8 cellular contexts compared by ENCODE assay signal in genomic region chr3:183253961-183254815, GRCh38. TPM values are rescaled to one million over a fixed set of nuclear protein-coding genes. Genes with fewer than 3 reads are reported as not detected.
DNase-seq lines count a peak whose midpoint lies in the region; ATAC-seq and TF ChIP-seq lines count a peak whose summit lies in the region.

No MANE protein-coding gene starts in this region.

- peaks cover 7% of the 10 kb centered on the region for H3K27me3 ChIP-seq in osteoblast (ENCODE audit: insufficient read depth, low read length)

- H3K79me2 ChIP-seq in osteoblast (ENCODE audit: insufficient read depth, low read length), result no peaks in the 10 kb centered on the region

- ATAC-seq in GM18870 (IDR thresholded peaks at IDR 0.05; ENCODE audit: unreplicated experiment) (no peak), HG03196 (IDR thresholded peaks at IDR 0.05; ENCODE audit: unreplicated experiment) (no peak)

- POLR2A ChIA-PET in GM10248 (lab: Yijun Ruan, JAX), result no interaction called here

- peak overlapping the region; percentile 86 for H3K4me3 ChIP-seq in osteoblast (ENCODE audit: insufficient read depth, low read length)

- peaks cover 23% of the 10 kb centered on the region for H3K4me1 Mint-ChIP-seq in activated T-helper 2 cell treated with anti-CD3 and anti-CD28 coated beads, Interferon-gamma antibody, Interleukin-2, Interleukin-4, amounts not matched to agents 10 μg/mL and 5 μg/mL and 100 μg/mL, durations not matched to agents 14 hours and 24 hours and 36 hours (ENCODE audit: low read depth)
- H3K4me1 Mint-ChIP-seq in glutamatergic neuron (ENCODE audit: low read depth, unreplicated experiment), result peaks cover 6% of the 10 kb centered on the region

- peak overlapping the region; percentile 99 for H3K4me2 ChIP-seq in osteoblast (ENCODE audit: insufficient read depth, low read length)

- H3K27ac Mint-ChIP-seq in activated T-helper 2 cell treated with anti-CD3 and anti-CD28 coated beads, Interferon-gamma antibody, Interleukin-2, Interleukin-4, amounts not matched to agents 10 μg/mL and 5 μg/mL and 100 μg/mL, durations not matched to agents 14 hours and 24 hours and 36 hours, result peak overlapping the region; percentile 76
- H3K27ac Mint-ChIP-seq in glutamatergic neuron (ENCODE audit: unreplicated experiment), result peak overlapping the region; percentile 78

- peak overlapping the region; percentile 85 for H3K4me3 Mint-ChIP-seq in activated T-helper 2 cell treated with anti-CD3 and anti-CD28 coated beads, Interferon-gamma antibody, Interleukin-2, Interleukin-4, amounts not matched to agents 10 μg/mL and 5 μg/mL and 100 μg/mL, durations not matched to agents 14 hours and 24 hours and 36 hours (ENCODE audit: low read depth)
- peak overlapping the region; percentile 82 for H3K4me3 Mint-ChIP-seq in glutamatergic neuron (ENCODE audit: unreplicated experiment)

- H3K36me3 ChIP-seq in osteoblast (ENCODE audit: insufficient read depth, low read length), result no peaks in the 10 kb centered on the region

- intact Hi-C loops in activated T-helper 2 cell treated with anti-CD3 and anti-CD28 coated beads, Interferon-gamma antibody, Interleukin-2, Interleukin-4, amounts not matched to agents 10 μg/mL and 5 μg/mL and 100 μg/mL, durations not matched to agents 14 hours and 24 hours and 36 hours (cut with micrococcal nuclease), result loop anchor here (1.0 to 5.0 kb wide), 4 partner anchors 12 to 128 kb away; no protein-coding TSS in a partner anchor

- H3K27me3 Mint-ChIP-seq in activated T-helper 2 cell treated with anti-CD3 and anti-CD28 coated beads, Interferon-gamma antibody, Interleukin-2, Interleukin-4, amounts not matched to agents 10 μg/mL and 5 μg/mL and 100 μg/mL, durations not matched to agents 14 hours and 24 hours and 36 hours (ENCODE audit: low read depth), result no peaks in the 10 kb centered on the region
- H3K27me3 Mint-ChIP-seq in glutamatergic neuron (ENCODE audit: unreplicated experiment), result peaks cover 13% of the 10 kb centered on the region

- no peak overlapping the region for H3K27ac ChIP-seq in osteoblast (ENCODE audit: low read depth, low read length)

- peak overlapping the region; percentile 94 for H2AFZ ChIP-seq in osteoblast (ENCODE audit: low read length)

- no peaks in the 10 kb centered on the region for H3K9me3 Mint-ChIP-seq in activated T-helper 2 cell treated with anti-CD3 and anti-CD28 coated beads, Interferon-gamma antibody, Interleukin-2, Interleukin-4, amounts not matched to agents 10 μg/mL and 5 μg/mL and 100 μg/mL, durations not matched to agents 14 hours and 24 hours and 36 hours
- H3K9me3 Mint-ChIP-seq in glutamatergic neuron (ENCODE audit: unreplicated experiment), result peaks cover 4% of the 10 kb centered on the region

- CTCF ChIA-PET in GM10248 (lab: Yijun Ruan, JAX), result interaction anchor here (2.5 kb wide), 1 partner anchor 129 kb away, joined by 11 read pairs; no protein-coding TSS in a partner anchor

- H3K9me3 ChIP-seq in osteoblast (ENCODE audit: low read depth, low read length), result no peaks in the 10 kb centered on the region

- H3K4me1 ChIP-seq in osteoblast (ENCODE audit: insufficient read depth, low read length), result no peaks in the 10 kb centered on the region

- TF ChIP-seq CTCF in GM10248 (IDR thresholded peaks at IDR 0.05; ENCODE audit: control extremely low read depth, extremely low read depth, low read depth, missing control alignments), result peak; percentile 21
- TF ChIP-seq CTCF in glutamatergic neuron (IDR thresholded peaks at IDR 0.05; ENCODE audit: partially characterized antibody, unreplicated experiment), result no peak
- no peak for TF ChIP-seq CTCF in osteoblast (IDR thresholded peaks at IDR 0.05; ENCODE audit: extremely low read depth, low read depth, low read length)

- DNase-seq in GM10248 (ENCODE audit: extremely low spot score), result peak; percentile 41
- DNase-seq in M059J (ENCODE audit: low read depth), result peak; percentile 43
- no peak for DNase-seq in activated T-helper 2 cell treated with anti-CD3 and anti-CD28 coated beads, Interferon-gamma antibody, Interleukin-2, Interleukin-4, amounts not matched to agents 10 μg/mL and 5 μg/mL and 100 μg/mL, durations not matched to agents 14 hours and 24 hours and 36 hours (ENCODE audit: low spot score)
- peak; percentile 52 for DNase-seq in glutamatergic neuron
- peak; percentile 79 for DNase-seq in osteoblast (ENCODE audit: insufficient read length, low spot score, missing footprints)
- DNase-seq in NCI-H82 (lab: John Stamatoyannopoulos, UW), result no peak

- H3K36me3 Mint-ChIP-seq in activated T-helper 2 cell treated with anti-CD3 and anti-CD28 coated beads, Interferon-gamma antibody, Interleukin-2, Interleukin-4, amounts not matched to agents 10 μg/mL and 5 μg/mL and 100 μg/mL, durations not matched to agents 14 hours and 24 hours and 36 hours (ENCODE audit: low read depth), result peaks cover 30% of the 10 kb centered on the region
- H3K36me3 Mint-ChIP-seq in glutamatergic neuron (ENCODE audit: unreplicated experiment), result peaks cover 6% of the 10 kb centered on the region

- no peaks in the 10 kb centered on the region for H4K20me1 ChIP-seq in osteoblast (ENCODE audit: insufficient read depth, low read length)

RNA-seq across cellular contexts. Expression of gene B3GNT5, which starts 1.1 kb away (rescaled TPM):
- total RNA-seq in M059J (2014; rRNA removed; shearing (Covaris generic)), result 3.5 and 4.1 TPM in 2 replicates
- total RNA-seq in activated T-helper 2 cell treated with anti-CD3 and anti-CD28 coated beads, Interferon-gamma antibody, Interleukin-2, Interleukin-4, amounts not matched to agents 10 μg/mL and 5 μg/mL and 100 μg/mL, durations not matched to agents 14 hours and 24 hours and 36 hours, result 41.0 and 41.7 TPM in 2 replicates
- 2.9 TPM for total RNA-seq in glutamatergic neuron (ENCODE audit: unreplicated experiment)
- 0.36 and 0.59 TPM in 2 replicates for total RNA-seq in osteoblast

Comparison
In these comparisons a context has a peak if more than half of its experiments do, and no peak if none do; other contexts are left out.
1. DNase-seq: peak in GM10248 (single experiment), M059J (single experiment), glutamatergic neuron (single experiment) and osteoblast (single experiment); none in activated T-helper 2 cell treated with anti-CD3 and anti-CD28 coated beads, Interferon-gamma antibody, Interleukin-2, Interleukin-4, amounts not matched to agents 10 μg/mL and 5 μg/mL and 100 μg/mL, durations not matched to agents 14 hours and 24 hours and 36 hours (single experiment) and NCI-H82 (single experiment).